ENCODE assay signal across 19 cellular contexts in genomic region chr12:89421093-89421835, GRCh38.
A peak's percentile ranks its signal among the peaks of the same experiment; 100 is the strongest.
DNase-seq lines count a peak whose midpoint lies in the region; TF ChIP-seq lines count a peak whose summit lies in the region.
"Had no signal": no experiment of that assay in that cellular context is flagged by ENCODE, and none has a peak within 500 bp of the region (broad histone marks: within the 10 kb centered on the region; RNA-seq: fewer than 3 reads in every experiment).

No MANE protein-coding gene starts in this region.

- no peak overlapping the region for H3K4me2 ChIP-seq in trophoblast cell (ENCODE audit: low read length)
- H3K4me2 ChIP-seq: A549 had no signal

- no peak overlapping the region for H3K4ac ChIP-seq in trophoblast cell (ENCODE audit: low read depth, low read length)

- no CpG with 5 or more reads among the region's 6 CpGs for WGBS in trophoblast cell (ENCODE audit: extremely low coverage, insufficient coverage, insufficient read length)

- H3K4me3 ChIP-seq in fibroblast of mammary gland (ENCODE audit: control insufficient read depth, low read depth, low read length) (no peak overlapping the region), trophoblast cell (ENCODE audit: low read depth, low read length) (no peak overlapping the region)
- H3K4me3 ChIP-seq: A549, dorsolateral prefrontal cortex, esophagus squamous epithelium, Peyer's patch, prostate gland had no signal

- no peak overlapping the region for H3K18ac ChIP-seq in trophoblast cell (ENCODE audit: low read length)

- peak overlapping the region; percentile 18 for H4K12ac ChIP-seq in trophoblast cell (ENCODE audit: low read depth, low read length)

- no peak overlapping the region for H3K23ac ChIP-seq in trophoblast cell (ENCODE audit: low read length)

- no peaks in the 10 kb centered on the region for H3K9me3 ChIP-seq in trophoblast cell (ENCODE audit: insufficient read depth, low read depth, low read length)
- H3K9me3 ChIP-seq: A549, esophagus squamous epithelium, Peyer's patch, prostate gland had no signal

- H4K91ac ChIP-seq in trophoblast cell (ENCODE audit: low read depth, low read length), result no peak overlapping the region

- H2BK12ac ChIP-seq in trophoblast cell (ENCODE audit: low read length), result peak overlapping the region; percentile 5

- TF ChIP-seq CTCF in fibroblast of mammary gland (conservative IDR thresholded peaks at IDR 0.05; ENCODE audit: control insufficient read depth, insufficient read depth, low read depth, low read length), result peak; percentile 15

- H2AK5ac ChIP-seq in trophoblast cell (ENCODE audit: low read length), result peak overlapping the region; percentile 10

- H3K79me1 ChIP-seq in trophoblast cell (ENCODE audit: low read length), result no peaks in the 10 kb centered on the region

- no peak overlapping the region for H2AFZ ChIP-seq in trophoblast cell (ENCODE audit: insufficient read depth, low read length, poor library complexity)

- H3K27me3 ChIP-seq in trophoblast cell (ENCODE audit: insufficient read depth, low read length), result no peaks in the 10 kb centered on the region
- H3K27me3 ChIP-seq: dorsolateral prefrontal cortex, esophagus squamous epithelium, Peyer's patch had no signal

- H2BK120ac ChIP-seq in trophoblast cell (ENCODE audit: insufficient read depth, low read length, poor library complexity), result no peak overlapping the region

- H3K27ac ChIP-seq in trophoblast cell (ENCODE audit: low read depth, low read length), result no peak overlapping the region
- H3K27ac ChIP-seq: A549, dorsolateral prefrontal cortex, esophagus squamous epithelium, Peyer's patch, prostate gland had no signal

- no peak overlapping the region for H4K8ac ChIP-seq in trophoblast cell (ENCODE audit: low read depth, low read length)

- H3K14ac ChIP-seq in trophoblast cell (ENCODE audit: low read length), result no peak overlapping the region

- H3K79me2 ChIP-seq in trophoblast cell (ENCODE audit: control insufficient read depth, insufficient read depth, low read length, poor library complexity), result no peaks in the 10 kb centered on the region

- H3K36me3 ChIP-seq in trophoblast cell (ENCODE audit: control insufficient read depth in 1 of 2, insufficient read depth in 2 of 2, low read length in 2 of 2), result no peaks in the 10 kb centered on the region
- H3K36me3 ChIP-seq: Peyer's patch, prostate gland had no signal

- peaks cover 0 to 2% of the 10 kb centered on the region in 2 experiments for H3K4me1 ChIP-seq in trophoblast cell (ENCODE audit: control insufficient read depth in 1 of 2, insufficient read depth in 2 of 2, low read length in 2 of 2)
- H3K4me1 ChIP-seq: Peyer's patch had no signal

- no peak overlapping the region for H2BK5ac ChIP-seq in trophoblast cell (ENCODE audit: low read depth, low read length, poor library complexity)

- peak; percentile 30 for DNase-seq in NCI-H82 (lab: John Stamatoyannopoulos, UW)
- DNase-seq in NCI-H82 treated with DMSO at 0.1 percent for 48 hours (lab: John Stamatoyannopoulos, UW; ENCODE audit: unreplicated experiment), result no peak
- peak; percentile 76 for DNase-seq in NCI-H460 (ENCODE audit: extremely low read depth, low read depth)
- no peak for DNase-seq in fibroblast of mammary gland (ENCODE audit: low read depth)
- DNase-seq in trophoblast cell, result no peak
- no peak for DNase-seq in NCI-H345 treated with DMSO at 0.1 percent for 48 hours (lab: John Stamatoyannopoulos, UW; ENCODE audit: unreplicated experiment)
- no peak for DNase-seq in dedifferentiated amniotic fluid mesenchymal stem cell (ENCODE audit: extremely low spot score)
- no peak for DNase-seq in NCI-H446 treated with DMSO at 0.1 percent for 48 hours (lab: John Stamatoyannopoulos, UW)
- DNase-seq: activated CD8-positive, alpha-beta memory T cell treated with anti-CD3 and anti-CD28 coated beads, Interleukin-2, amount 10 ng/mL, durations not matched to agents 7 days and 5 days; activated naive CD4-positive, alpha-beta T cell treated with Interleukin-2 at 50 U/mL for 16 hours; CD8-positive, alpha-beta memory T cell; dorsolateral prefrontal cortex; esophagus squamous epithelium; KG1; kidney glomerular epithelial cell; NCI-H526; Peyer's patch had no signal

- no peak overlapping the region for H3K9ac ChIP-seq in trophoblast cell (ENCODE audit: low read length)

Comparison
In these comparisons a context has a peak if more than half of its experiments do, and no peak if none do; other contexts are left out.
1. DNase-seq: peak in NCI-H82 (single experiment) and NCI-H460 (single experiment); none in NCI-H82 treated with DMSO at 0.1 percent for 48 hours (single experiment), fibroblast of mammary gland (single experiment), trophoblast cell (0 of 2), NCI-H345 treated with DMSO at 0.1 percent for 48 hours (single experiment), dedifferentiated amniotic fluid mesenchymal stem cell (single experiment) and NCI-H446 treated with DMSO at 0.1 percent for 48 hours (single experiment).